ENCODE assay signal across 8 cellular contexts in genomic region chr20:610130-611046, GRCh38. TPM values are rescaled to one million over a fixed set of nuclear protein-coding genes. Genes with fewer than 3 reads are reported as not detected.
DNase-seq lines count a peak whose midpoint lies in the region; ATAC-seq lines count a peak whose summit lies in the region.

Gene TCF15, minus strand, starts transcription at chr20:610309. Its CDS starts 72 bp downstream, at chr20:610237.

- H3K36me3 ChIP-seq in naive thymus-derived CD4-positive, alpha-beta T cell (ENCODE audit: control insufficient read depth in 2 of 3, insufficient read depth in 3 of 3, low read length in 3 of 3) = no peaks in the 10 kb centered on the region

- H3K4me1 Mint-ChIP-seq in naive thymus-derived CD4-positive, alpha-beta T cell = peaks cover 0 to 15% (median 10%) of the 10 kb centered on the region in 7 donors
- peaks cover under 1% of the 10 kb centered on the region for H3K4me1 Mint-ChIP-seq in stimulated activated memory B cell treated with anti-CD40 and anti-IgM and Interleukin-4, amounts not matched to agents 10 μg/mL and 1 μg/mL and 100 μg/mL, for 72 hours

- no peaks in the 10 kb centered on the region for H3K4me1 ChIP-seq in naive thymus-derived CD4-positive, alpha-beta T cell (ENCODE audit: control insufficient read depth in 2 of 2, insufficient read depth in 2 of 2, low read length in 2 of 2)

- H3K27me3 Mint-ChIP-seq in naive thymus-derived CD4-positive, alpha-beta T cell = peaks cover 54 to 66% (median 55%) of the 10 kb centered on the region in 5 donors
- H3K27me3 Mint-ChIP-seq in stimulated activated memory B cell treated with anti-CD40 and anti-IgM and Interleukin-4, amounts not matched to agents 10 μg/mL and 1 μg/mL and 100 μg/mL, for 72 hours = peaks cover 77% of the 10 kb centered on the region

- peak within 1 kb of the TSS in 6 of 10 donors; percentile 38 to 67 (median 54) for H3K4me3 Mint-ChIP-seq in naive thymus-derived CD4-positive, alpha-beta T cell
- H3K4me3 Mint-ChIP-seq in stimulated activated memory B cell treated with anti-CD40 and anti-IgM and Interleukin-4, amounts not matched to agents 10 μg/mL and 1 μg/mL and 100 μg/mL, for 72 hours = no peak within 1 kb of the TSS

- DNase-seq in ELF-1 (ENCODE audit: low read depth, low spot score) (peak; percentile 74), NCI-H446 treated with DMSO at 0.1 percent for 48 hours (lab: John Stamatoyannopoulos, UW) (peak; percentile 57), ecto neural progenitor cell (ENCODE audit: low spot score) (peak; percentile 80), NCI-H2196 (lab: John Stamatoyannopoulos, UW; ENCODE audit: unreplicated experiment) (no peak), COR-L47 (lab: John Stamatoyannopoulos, UW) (no peak)
- peak in 1 of 9 donors; percentile 32 for DNase-seq in naive thymus-derived CD4-positive, alpha-beta T cell
- DNase-seq in effector CD8-positive, alpha-beta T cell (lab: John Stamatoyannopoulos, UW) = no peak

- intact Hi-C loops in naive thymus-derived CD4-positive, alpha-beta T cell (cut with micrococcal nuclease) = no loop called here

- no peaks in the 10 kb centered on the region for H3K36me3 Mint-ChIP-seq in naive thymus-derived CD4-positive, alpha-beta T cell
- H3K36me3 Mint-ChIP-seq in stimulated activated memory B cell treated with anti-CD40 and anti-IgM and Interleukin-4, amounts not matched to agents 10 μg/mL and 1 μg/mL and 100 μg/mL, for 72 hours = no peaks in the 10 kb centered on the region

- no peaks in the 10 kb centered on the region for H3K9me3 Mint-ChIP-seq in naive thymus-derived CD4-positive, alpha-beta T cell
- no peaks in the 10 kb centered on the region for H3K9me3 Mint-ChIP-seq in stimulated activated memory B cell treated with anti-CD40 and anti-IgM and Interleukin-4, amounts not matched to agents 10 μg/mL and 1 μg/mL and 100 μg/mL, for 72 hours

- no peak within 1 kb of the TSS for H3K27ac ChIP-seq in naive thymus-derived CD4-positive, alpha-beta T cell (ENCODE audit: low read depth, low read length)

- H3K27me3 ChIP-seq in naive thymus-derived CD4-positive, alpha-beta T cell (ENCODE audit: control insufficient read depth in 2 of 2, insufficient read depth in 2 of 2, low read length in 2 of 2) = peaks cover 3 to 8% of the 10 kb centered on the region in 2 donors

- no peak within 1 kb of the TSS for H3K4me3 ChIP-seq in naive thymus-derived CD4-positive, alpha-beta T cell (ENCODE audit: low read length)

- POLR2A ChIA-PET in naive thymus-derived CD4-positive, alpha-beta T cell (lab: Charles Lee) = no interaction called here

- H3K27ac Mint-ChIP-seq in naive thymus-derived CD4-positive, alpha-beta T cell = no peak within 1 kb of the TSS
- H3K27ac Mint-ChIP-seq in stimulated activated memory B cell treated with anti-CD40 and anti-IgM and Interleukin-4, amounts not matched to agents 10 μg/mL and 1 μg/mL and 100 μg/mL, for 72 hours = no peak within 1 kb of the TSS

- CTCF ChIA-PET in naive thymus-derived CD4-positive, alpha-beta T cell (lab: Charles Lee) = no interaction called here

- H3K9me3 ChIP-seq in naive thymus-derived CD4-positive, alpha-beta T cell (ENCODE audit: control insufficient read depth in 2 of 3, low read length in 3 of 3) = no peaks in the 10 kb centered on the region

- peak; percentile 61 for ATAC-seq in naive thymus-derived CD4-positive, alpha-beta T cell
- ATAC-seq in stimulated activated memory B cell treated with anti-CD40 and anti-IgM and Interleukin-4, amounts not matched to agents 10 μg/mL and 1 μg/mL and 100 μg/mL, for 72 hours = no peak

RNA-seq across cellular contexts. Expression of gene TCF15, which starts in this region (rescaled TPM):
- not detected for total RNA-seq in naive thymus-derived CD4-positive, alpha-beta T cell
- not detected for polyA plus RNA-seq in naive thymus-derived CD4-positive, alpha-beta T cell

Comparison
In these comparisons a context has a peak if more than half of its experiments do, and no peak if none do; other contexts are left out.
1. Peak in ATAC-seq in naive thymus-derived CD4-positive, alpha-beta T cell; RNA of the gene not detected or under 1 TPM.
2. DNase-seq: peak in ELF-1 (single experiment), NCI-H446 treated with DMSO at 0.1 percent for 48 hours (single experiment) and ecto neural progenitor cell (single experiment); none in effector CD8-positive, alpha-beta T cell (single experiment), NCI-H2196 (single experiment) and COR-L47 (single experiment).